ENCODE assay signal across 13 cellular contexts in the genomic region with DNA sequence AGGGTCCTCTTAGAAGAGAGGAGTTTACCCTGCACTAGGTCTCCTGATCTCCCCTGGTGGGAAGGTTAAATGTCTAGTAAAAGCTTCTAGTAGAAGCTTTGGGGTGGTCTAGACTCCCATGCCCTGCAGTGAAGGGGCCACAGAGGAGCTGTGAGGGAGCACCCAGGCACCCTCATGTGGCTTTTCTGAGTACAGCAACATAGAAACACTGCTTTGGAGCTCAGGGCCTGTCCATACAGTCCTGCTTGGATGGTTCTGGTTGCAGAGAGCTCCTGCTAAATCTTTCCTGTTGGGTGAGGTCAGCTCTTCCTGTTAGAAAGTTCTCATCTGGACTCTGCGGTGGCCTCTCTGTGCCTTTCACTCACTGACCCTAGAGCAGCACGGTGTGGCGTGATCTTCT. TPM values are rescaled to one million over a fixed set of nuclear protein-coding genes. Genes with fewer than 3 reads are reported as not detected.
DNase-seq lines count a peak whose midpoint lies in the region; ATAC-seq, FAIRE-seq and TF ChIP-seq lines count a peak whose summit lies in the region.
"Had no signal": no experiment of that assay in that cellular context is flagged by ENCODE, and none has a peak within 500 bp of the region (broad histone marks: within the 10 kb centered on the region; RNA-seq: fewer than 3 reads in every experiment).

No MANE protein-coding gene starts in this region.

- peaks cover 13 to 15% of the 10 kb centered on the region in 2 donors for H3K36me3 ChIP-seq in kidney (ENCODE audit: control insufficient read depth in 1 of 2, insufficient read depth in 2 of 2, low read length in 2 of 2)

- no peak overlapping the region for H3K4me3 Mint-ChIP-seq in nephron progenitor cell

- no peak overlapping the region for H3K27ac Mint-ChIP-seq in nephron progenitor cell

- peak; percentile 35; the same call in 1 of the 3 replicates for TF ChIP-seq CTCF in GM12872 (IDR thresholded peaks at IDR 0.05; ENCODE audit: insufficient read depth, low read depth, low read length)
- peak; percentile 45 for TF ChIP-seq CTCF in LNCaP clone FGC (IDR thresholded peaks at IDR 0.05; ENCODE audit: control insufficient read depth, extremely low read depth, insufficient read depth)
- peak; percentile 66 for TF ChIP-seq CTCF in choroid plexus epithelial cell (conservative IDR thresholded peaks at IDR 0.05; ENCODE audit: low read depth, low read length)
- peak; percentile 12 for TF ChIP-seq CTCF in nephron progenitor cell (IDR thresholded peaks at IDR 0.05)
- TF ChIP-seq CTCF in kidney (IDR thresholded peaks at IDR 0.05; ENCODE audit: borderline replicate concordance, extremely low read depth, insufficient read depth) = no peak

- H3K9me3 Mint-ChIP-seq in nephron progenitor cell = no peaks in the 10 kb centered on the region

- no peak for DNase-seq in LNCaP clone FGC (ENCODE audit: low read depth)
- DNase-seq in choroid plexus epithelial cell (ENCODE audit: low read depth) = peak; percentile 44
- DNase-seq in nephron progenitor cell = no peak
- no peak for DNase-seq in kidney
- DNase-seq in MV-4-11 (lab: John Stamatoyannopoulos, UW) = no peak
- DNase-seq in frontal cortex (ENCODE audit: low spot score in 2 of 2) = no peak
- DNase-seq: activated naive CD4-positive, alpha-beta T cell treated with anti-CD3 and anti-CD28 coated beads, Interleukin-2, amount 50 U/mL, for 16 hours; GOT3; NCI-H526; stimulated activated CD4-positive, alpha-beta T cell treated with anti-CD3 and anti-CD28 coated beads, Interleukin-2, amount 100 ng/mL, for 24 hours had no signal

- intact Hi-C loops in kidney (cut with DNase I) = no loop called here

- H3K4me3 ChIP-seq in LNCaP clone FGC (ENCODE audit: low read depth, low read length) (no peak overlapping the region), choroid plexus epithelial cell (ENCODE audit: low read depth, low read length) (no peak overlapping the region), kidney (ENCODE audit: low read length in 2 of 2) (no peak overlapping the region)

- no peaks in the 10 kb centered on the region for H3K4me1 ChIP-seq in kidney (ENCODE audit: control insufficient read depth in 1 of 2, insufficient read depth in 1 of 2, low read depth in 1 of 2, low read length in 2 of 2)

- H3K27me3 Mint-ChIP-seq in nephron progenitor cell (ENCODE audit: low read depth, poor library complexity) = no peaks in the 10 kb centered on the region

- no peak for FAIRE-seq in kidney (lab: Jason Lieb, UNC)
- FAIRE-seq in frontal cortex (lab: Jason Lieb, UNC) = no peak

- H3K36me3 Mint-ChIP-seq in nephron progenitor cell (ENCODE audit: low read depth) = no peaks in the 10 kb centered on the region

- ATAC-seq in HG03521 (IDR thresholded peaks at IDR 0.05; ENCODE audit: unreplicated experiment) = no peak

- H3K9me3 ChIP-seq in kidney (ENCODE audit: control insufficient read depth in 1 of 2, low read length in 2 of 2) = no peaks in the 10 kb centered on the region

- peaks cover 8% of the 10 kb centered on the region for H3K4me1 Mint-ChIP-seq in nephron progenitor cell

- no peak overlapping the region for H3K9ac ChIP-seq in kidney (ENCODE audit: low read length in 2 of 2)

- no peak overlapping the region for H3K27ac ChIP-seq in kidney (ENCODE audit: low read depth in 2 of 2, low read length in 2 of 2)
- H3K27ac ChIP-seq: HL-60 had no signal

RNA-seq across cellular contexts. Expression of gene GPD1L, which starts 47.8 kb away (rescaled TPM):
- total RNA-seq in kidney (35.5 TPM), frontal cortex (87.2 TPM)
- 31.1 TPM for polyA plus RNA-seq in kidney (ENCODE audit: insufficient read depth, low read depth, low replicate concordance)
